Comparison of ENCODE assay signal across 17 cellular contexts in genomic region chr17:74746376-74746775, GRCh38. TPM values are rescaled to one million over a fixed set of nuclear protein-coding genes. Genes with fewer than 3 reads are reported as not detected.
A peak's percentile ranks its signal among the peaks of the same experiment; 100 is the strongest.
DNase-seq lines count a peak whose midpoint lies in the region; ATAC-seq and TF ChIP-seq lines count a peak whose summit lies in the region.
"Had no signal": no experiment of that assay in that cellular context is flagged by ENCODE, and none has a peak within 500 bp of the region (broad histone marks: within the 10 kb centered on the region; RNA-seq: fewer than 3 reads in every experiment).

No MANE protein-coding gene starts in this region.

- DNase-seq in activated CD8-positive, alpha-beta memory T cell treated with anti-CD3 and anti-CD28 coated beads, Interleukin-2, amount 10 ng/mL, durations not matched to agents 7 days and 5 days = no peak
- no peak for DNase-seq in activated CD8-positive, alpha-beta memory T cell treated with anti-CD3 and anti-CD28 coated beads for 24 hours
- DNase-seq in WTC11 (ENCODE audit: low spot score) (no peak), hepatocyte (ENCODE audit: low spot score) (no peak), smooth muscle cell (lab: John Stamatoyannopoulos, UW; ENCODE audit: unreplicated experiment) (no peak), dermis blood vessel endothelial cell (no peak)
- DNase-seq: caudate nucleus, DMS79, HCEC 1CT, midbrain, NCI-H146, NCI-H748 treated with DMSO at 0.1 percent for 48 hours, transverse colon had no signal

- WGBS in hepatocyte (ENCODE audit: low lambda C conversion rate, missing lambda C conversion rate) = 37% methylated on average over 5 of the region's 5 CpGs
- WGBS in smooth muscle cell (ENCODE audit: low lambda C conversion rate) = 45% methylated on average over 5 of the region's 5 CpGs

- H3K9me2 ChIP-seq in hepatocyte (replicated peaks; ENCODE audit: insufficient read depth) = no peaks in the 10 kb centered on the region

- H3K9me3 Mint-ChIP-seq in activated CD8-positive, alpha-beta memory T cell treated with anti-CD3 and anti-CD28 coated beads, Interleukin-2, amount 10 ng/mL, durations not matched to agents 7 days and 5 days (ENCODE audit: low read depth) = no peaks in the 10 kb centered on the region
- peaks cover 7% of the 10 kb centered on the region; the same call in 1 of the 2 replicates for H3K9me3 Mint-ChIP-seq in WTC11

- CTCF ChIA-PET in activated CD8-positive, alpha-beta memory T cell treated with anti-CD3 and anti-CD28 coated beads, Interleukin-2, amount 10 ng/mL, durations not matched to agents 7 days and 5 days (lab: Charles Lee) = interaction anchor here (1.2 to 4.7 kb wide), 12 partner anchors 9 to 119 kb away, joined by 3 to 110 read pairs (median 38); partner anchors contain the start of genes GRIN2C, NAT9 and RAB37
- CTCF ChIA-PET in WTC11 (lab: Charles Lee) = interaction anchor here (0.6 to 4.5 kb wide), 21 partner anchors 9 to 638 kb away, joined by 3 to 262 read pairs (median 11); partner anchors contain the start of genes GRIN2C, NAT9, RAB37 and USH1G

- no peaks in the 10 kb centered on the region for H3K36me3 ChIP-seq in hepatocyte (replicated peaks; ENCODE audit: insufficient read depth, low read depth)
- no peaks in the 10 kb centered on the region for H3K36me3 ChIP-seq in smooth muscle cell (ENCODE audit: low read depth)
- H3K36me3 ChIP-seq: esophagus muscularis mucosa, transverse colon had no signal

- H3K4me3 ChIP-seq in hepatocyte = no peak overlapping the region
- no peak overlapping the region for H3K4me3 ChIP-seq in smooth muscle cell
- H3K4me3 ChIP-seq: esophagus muscularis mucosa, transverse colon had no signal

- H3K9me3 ChIP-seq in hepatocyte (ENCODE audit: low read depth) = no peaks in the 10 kb centered on the region
- no peaks in the 10 kb centered on the region for H3K9me3 ChIP-seq in smooth muscle cell (replicated peaks; ENCODE audit: low read depth)
- H3K9me3 ChIP-seq: esophagus muscularis mucosa, transverse colon had no signal

- peaks cover 55% of the 10 kb centered on the region for H3K4me1 Mint-ChIP-seq in activated CD8-positive, alpha-beta memory T cell treated with anti-CD3 and anti-CD28 coated beads, Interleukin-2, amount 10 ng/mL, durations not matched to agents 7 days and 5 days
- peaks cover 62% of the 10 kb centered on the region for H3K4me1 Mint-ChIP-seq in WTC11

- H2AFZ ChIP-seq in hepatocyte = no peak overlapping the region
- H2AFZ ChIP-seq in smooth muscle cell (ENCODE audit: low read depth) = no peak overlapping the region

- no peak for TF ChIP-seq CTCF in WTC11 (IDR thresholded peaks at IDR 0.05)
- no peak for TF ChIP-seq CTCF in hepatocyte (IDR thresholded peaks at IDR 0.05; ENCODE audit: poor library complexity)
- no peak for TF ChIP-seq CTCF in smooth muscle cell (IDR thresholded peaks at IDR 0.05; ENCODE audit: borderline replicate concordance, insufficient read depth, poor library complexity, severe bottlenecking)

- no peak for ATAC-seq in activated CD8-positive, alpha-beta memory T cell treated with anti-CD3 and anti-CD28 coated beads, Interleukin-2, amount 10 ng/mL, durations not matched to agents 7 days and 5 days
- no peak for ATAC-seq in WTC11
- ATAC-seq in HG02571 (IDR thresholded peaks at IDR 0.05; ENCODE audit: unreplicated experiment) = no peak
- ATAC-seq in HG02885 (IDR thresholded peaks at IDR 0.05; ENCODE audit: poor library complexity, unreplicated experiment) = no peak
- ATAC-seq: Right ventricle myocardium inferior had no signal

- H3K27ac ChIP-seq in hepatocyte (peak overlapping the region; percentile 72), smooth muscle cell (ENCODE audit: low read depth) (no peak overlapping the region)

- H3K9ac ChIP-seq in smooth muscle cell (ENCODE audit: low read depth) = no peak overlapping the region

- H4K20me1 ChIP-seq in hepatocyte (ENCODE audit: insufficient read depth, poor library complexity, severe bottlenecking) (peaks cover 16% of the 10 kb centered on the region), smooth muscle cell (ENCODE audit: low read depth) (no peaks in the 10 kb centered on the region)

- H3K36me3 Mint-ChIP-seq in activated CD8-positive, alpha-beta memory T cell treated with anti-CD3 and anti-CD28 coated beads, Interleukin-2, amount 10 ng/mL, durations not matched to agents 7 days and 5 days = peaks cover 38% of the 10 kb centered on the region
- peaks cover 3% of the 10 kb centered on the region; the same call in 1 of the 2 replicates for H3K36me3 Mint-ChIP-seq in WTC11

- H3F3A ChIP-seq in smooth muscle cell (ENCODE audit: low read depth) = peaks cover 18% of the 10 kb centered on the region

- peaks cover 31% of the 10 kb centered on the region for H3K79me2 ChIP-seq in hepatocyte
- no peaks in the 10 kb centered on the region for H3K79me2 ChIP-seq in smooth muscle cell (ENCODE audit: low read depth)

- no peaks in the 10 kb centered on the region for H3K27me3 ChIP-seq in hepatocyte
- H3K27me3 ChIP-seq in smooth muscle cell (ENCODE audit: low read depth) = no peaks in the 10 kb centered on the region
- H3K27me3 ChIP-seq: transverse colon had no signal

- H3K27ac Mint-ChIP-seq in activated CD8-positive, alpha-beta memory T cell treated with anti-CD3 and anti-CD28 coated beads, Interleukin-2, amount 10 ng/mL, durations not matched to agents 7 days and 5 days = peak overlapping the region; percentile 74
- H3K27ac Mint-ChIP-seq in WTC11 = peak overlapping the region; percentile 84

- no peak overlapping the region for H3K4me3 Mint-ChIP-seq in activated CD8-positive, alpha-beta memory T cell treated with anti-CD3 and anti-CD28 coated beads, Interleukin-2, amount 10 ng/mL, durations not matched to agents 7 days and 5 days
- peak overlapping the region; percentile 2; the same call in 1 of the 2 replicates for H3K4me3 Mint-ChIP-seq in WTC11

- POLR2A ChIA-PET in WTC11 (lab: Charles Lee) = interaction anchor here (1.4 to 3.0 kb wide), 4 partner anchors 10 to 29 kb away, joined by 4 to 14 read pairs (median 8); partner anchors contain the start of gene NAT9

- H3K27me3 Mint-ChIP-seq in activated CD8-positive, alpha-beta memory T cell treated with anti-CD3 and anti-CD28 coated beads, Interleukin-2, amount 10 ng/mL, durations not matched to agents 7 days and 5 days = no peaks in the 10 kb centered on the region
- H3K27me3 Mint-ChIP-seq in WTC11 (ENCODE audit: low read depth) = peaks cover 3% of the 10 kb centered on the region; the same call in 1 of the 2 replicates

- H3K4me1 ChIP-seq in hepatocyte (ENCODE audit: insufficient read depth) (peaks cover 42% of the 10 kb centered on the region), smooth muscle cell (ENCODE audit: low read depth) (peaks cover 43% of the 10 kb centered on the region)

- peak overlapping the region; percentile 87 for H3K4me2 ChIP-seq in hepatocyte
- H3K4me2 ChIP-seq in smooth muscle cell = peak overlapping the region; percentile 51

RNA-seq across cellular contexts. Expression of gene NHERF1, which starts 2.1 kb away (rescaled TPM):
- 100 to 1,000 TPM; 284 to 377 TPM for total RNA-seq in activated CD8-positive, alpha-beta memory T cell treated with anti-CD3 and anti-CD28 coated beads, Interleukin-2, amount 10 ng/mL, durations not matched to agents 7 days and 5 days
- total RNA-seq in WTC11 (2021) (86.9 to 111 TPM (median 97.1 TPM) in 3 replicates), hepatocyte (263 and 269 TPM in 2 replicates), smooth muscle cell (12.4 and 23.2 TPM in 2 replicates), dermis blood vessel endothelial cell (10.4 and 22.5 TPM in 2 replicates)
- polyA plus RNA-seq in hepatocyte (712 and 763 TPM in 2 replicates), smooth muscle cell (31.9 and 38.8 TPM in 2 replicates)

RNA-seq across cellular contexts. Expression of gene RAB37, which starts 9.3 kb away (rescaled TPM):
- total RNA-seq in activated CD8-positive, alpha-beta memory T cell treated with anti-CD3 and anti-CD28 coated beads, Interleukin-2, amount 10 ng/mL, durations not matched to agents 7 days and 5 days = 10 to 100 TPM; 36.7 to 51.7 TPM
- total RNA-seq in WTC11 (2021) (8.8 to 9.4 TPM (median 8.9 TPM) in 3 replicates), hepatocyte (5.9 and 6.1 TPM in 2 replicates), smooth muscle cell (not detected in 2 replicates), dermis blood vessel endothelial cell (0.17 and 0.37 TPM in 2 replicates)
- polyA plus RNA-seq in hepatocyte (7.0 and 11.8 TPM in 2 replicates), smooth muscle cell (0.16 TPM in 1 of 2 replicates, not detected in the other)

RNA-seq across cellular contexts. Expression of gene NAT9, which starts 29.8 kb away (rescaled TPM):
- 10 to 100 TPM; 34.1 to 34.5 TPM for total RNA-seq in activated CD8-positive, alpha-beta memory T cell treated with anti-CD3 and anti-CD28 coated beads, Interleukin-2, amount 10 ng/mL, durations not matched to agents 7 days and 5 days
- total RNA-seq in WTC11 (2021) = 66.0 to 71.2 TPM (median 67.1 TPM) in 3 replicates
- 28.6 and 29.2 TPM in 2 replicates for total RNA-seq in hepatocyte
- 34.8 and 62.9 TPM in 2 replicates for polyA plus RNA-seq in hepatocyte
- 21.4 and 23.5 TPM in 2 replicates for total RNA-seq in smooth muscle cell
- polyA plus RNA-seq in smooth muscle cell = 42.5 and 48.3 TPM in 2 replicates
- total RNA-seq in dermis blood vessel endothelial cell = 29.9 and 37.6 TPM in 2 replicates

RNA-seq across cellular contexts. Expression of gene CD300LF, which starts 33.7 kb away (rescaled TPM):
- not detected for total RNA-seq in activated CD8-positive, alpha-beta memory T cell treated with anti-CD3 and anti-CD28 coated beads, Interleukin-2, amount 10 ng/mL, durations not matched to agents 7 days and 5 days
- total RNA-seq in WTC11 (2021) = not detected in 3 replicates
- 0.32 TPM in 1 of 2 replicates, not detected in the other for total RNA-seq in hepatocyte
- 0.44 and 0.85 TPM in 2 replicates for polyA plus RNA-seq in hepatocyte
- not detected in 2 replicates for total RNA-seq in smooth muscle cell
- not detected in 2 replicates for polyA plus RNA-seq in smooth muscle cell
- not detected in 2 replicates for total RNA-seq in dermis blood vessel endothelial cell
